Comparison of ENCODE assay signal across 8 cellular contexts in genomic region chr9:98108540-98109031, GRCh38. TPM values are rescaled to one million over a fixed set of nuclear protein-coding genes. Genes with fewer than 3 reads are reported as not detected.
DNase-seq lines count a peak whose midpoint lies in the region; ATAC-seq, FAIRE-seq and TF ChIP-seq lines count a peak whose summit lies in the region.

No MANE protein-coding gene starts in this region.

- FAIRE-seq in H54 (lab: Jason Lieb, UNC) = no peak

- CTCF ChIA-PET in CD8-positive, alpha-beta T cell (lab: Charles Lee) = interaction anchor here (0.7 to 2.8 kb wide), 7 partner anchors 11 to 186 kb away, joined by 3 to 12 read pairs (median 4); partner anchors contain the start of genes TRIM14 and TRMO
- CTCF ChIA-PET in MCF 10A (lab: Yijun Ruan, JAX) = interaction anchor here (0.6 to 1.5 kb wide), 7 partner anchors 8 to 649 kb away, joined by 3 to 8 read pairs (median 3); no protein-coding TSS in a partner anchor

- H3K9me3 Mint-ChIP-seq in CD8-positive, alpha-beta T cell = no peaks in the 10 kb centered on the region
- H3K9me3 Mint-ChIP-seq in central memory CD8-positive, alpha-beta T cell = no peaks in the 10 kb centered on the region
- H3K9me3 Mint-ChIP-seq in MCF 10A (ENCODE audit: unreplicated experiment) = no peaks in the 10 kb centered on the region

- H3K27me3 ChIP-seq in CD8-positive, alpha-beta T cell (ENCODE audit: insufficient read depth, low read length) = no peaks in the 10 kb centered on the region

- POLR2A ChIA-PET in CD8-positive, alpha-beta T cell (lab: Charles Lee) = interaction anchor here (0.9 to 3.8 kb wide), 7 partner anchors 10 to 187 kb away, joined by 3 to 37 read pairs (median 7); partner anchors contain the start of genes TBC1D2, TRIM14 and TRMO
- POLR2A ChIA-PET in MCF 10A (lab: Yijun Ruan, JAX) = interaction anchor here (1.1 kb wide), 1 partner anchor 10 kb away, joined by 4 read pairs; the partner anchor contains the start of gene TRIM14

- no peak for TF ChIP-seq CTCF in CD8-positive, alpha-beta T cell (IDR thresholded peaks at IDR 0.05)
- TF ChIP-seq CTCF in MCF 10A (IDR thresholded peaks at IDR 0.05; ENCODE audit: unreplicated experiment) = no peak

- no peak for TF ChIP-seq POLR2A in H54 (IDR thresholded peaks at IDR 0.05; ENCODE audit: low read depth, low read length)

- H3K27ac Mint-ChIP-seq in CD8-positive, alpha-beta T cell = peak overlapping the region; percentile 97
- H3K27ac Mint-ChIP-seq in central memory CD8-positive, alpha-beta T cell (ENCODE audit: low read depth) = peak overlapping the region; percentile 93
- H3K27ac Mint-ChIP-seq in MCF 10A (ENCODE audit: low read depth, unreplicated experiment) = no peak overlapping the region

- peaks cover 81% of the 10 kb centered on the region for H3K4me1 Mint-ChIP-seq in CD8-positive, alpha-beta T cell (ENCODE audit: low read depth)
- H3K4me1 Mint-ChIP-seq in central memory CD8-positive, alpha-beta T cell = peaks cover 78% of the 10 kb centered on the region
- no peaks in the 10 kb centered on the region for H3K4me1 Mint-ChIP-seq in MCF 10A (ENCODE audit: insufficient read depth, unreplicated experiment)

- H3K27me3 Mint-ChIP-seq in CD8-positive, alpha-beta T cell (ENCODE audit: low read depth) = no peaks in the 10 kb centered on the region
- no peaks in the 10 kb centered on the region for H3K27me3 Mint-ChIP-seq in central memory CD8-positive, alpha-beta T cell
- no peaks in the 10 kb centered on the region for H3K27me3 Mint-ChIP-seq in MCF 10A (ENCODE audit: insufficient read depth, unreplicated experiment)

- intact Hi-C loops in CD8-positive, alpha-beta T cell (cut with DNase I, micrococcal nuclease) = loop anchor here in 1 of 2 experiments (1.0 to 10.0 kb wide), 3 partner anchors 10 to 1716 kb away; partner anchors contain the start of genes NR4A3 and TGFBR1
- intact Hi-C loops in MCF 10A (cut with micrococcal nuclease) = no loop called here

- H3K36me3 Mint-ChIP-seq in CD8-positive, alpha-beta T cell = peaks cover 65% of the 10 kb centered on the region
- peaks cover 24% of the 10 kb centered on the region for H3K36me3 Mint-ChIP-seq in central memory CD8-positive, alpha-beta T cell (ENCODE audit: insufficient read depth)
- peaks cover 34% of the 10 kb centered on the region for H3K36me3 Mint-ChIP-seq in MCF 10A (ENCODE audit: insufficient read depth, unreplicated experiment)

- H3K27ac ChIP-seq in CD8-positive, alpha-beta T cell (ENCODE audit: low read depth, low read length) = peak overlapping the region; percentile 45

- H3K4me3 Mint-ChIP-seq in CD8-positive, alpha-beta T cell = peak overlapping the region; percentile 65
- peak overlapping the region; percentile 56 for H3K4me3 Mint-ChIP-seq in central memory CD8-positive, alpha-beta T cell
- H3K4me3 Mint-ChIP-seq in MCF 10A (ENCODE audit: unreplicated experiment) = no peak overlapping the region

- peaks cover 68% of the 10 kb centered on the region for H3K4me1 ChIP-seq in CD8-positive, alpha-beta T cell (ENCODE audit: insufficient read depth, low read length)

- DNase-seq in CD8-positive, alpha-beta T cell = peak in 4 of 7 experiments; percentile 30 to 62 (median 42)
- peak in 1 of 2 donors; percentile 51 for DNase-seq in central memory CD8-positive, alpha-beta T cell (ENCODE audit: low spot score in 2 of 2)
- DNase-seq in H54 (ENCODE audit: insufficient read length, low spot score) = no peak
- no peak for DNase-seq in HUDEP-2 (lab: John Stamatoyannopoulos, UW; ENCODE audit: unreplicated experiment in 76 of 76)
- DNase-seq in EL = no peak
- DNase-seq in MCF 10A (ENCODE audit: unreplicated experiment) = no peak

- no peaks in the 10 kb centered on the region for H3K9me3 ChIP-seq in CD8-positive, alpha-beta T cell (ENCODE audit: low read length)

- H3K4me3 ChIP-seq in CD8-positive, alpha-beta T cell (ENCODE audit: low read depth, low read length) = peak overlapping the region; percentile 17

- BruUV-seq in MCF 10A (replicated peaks; lab: Mats Ljungman, UMichigan) = no TSS peak

- no peaks in the 10 kb centered on the region for H3K36me3 ChIP-seq in CD8-positive, alpha-beta T cell (ENCODE audit: insufficient read depth, low read length)

- ATAC-seq in CD8-positive, alpha-beta T cell = peak; percentile 93
- ATAC-seq in GM19452 (IDR thresholded peaks at IDR 0.05; ENCODE audit: unreplicated experiment) (peak; percentile 70), HG03460 (IDR thresholded peaks at IDR 0.05; ENCODE audit: unreplicated experiment) (peak; percentile 61)
- ATAC-seq in central memory CD8-positive, alpha-beta T cell (replicated peaks; ENCODE audit: extremely low read depth, poor library complexity, severe bottlenecking) = peak; percentile 97

RNA-seq across cellular contexts. Expression of gene TRIM14, which starts 10.4 kb away (rescaled TPM):
- 10 to 100 TPM; 22.6 to 23.5 TPM for total RNA-seq in CD8-positive, alpha-beta T cell
- 15.8 and 17.9 TPM in 2 replicates for total RNA-seq in MCF 10A (2022)

RNA-seq across cellular contexts. Expression of gene NANS, which starts 52.1 kb away (rescaled TPM):
- 10 to 100 TPM; 84.6 to 92.5 TPM for total RNA-seq in CD8-positive, alpha-beta T cell
- 80.8 and 102 TPM in 2 replicates for total RNA-seq in MCF 10A (2022)

Comparison
In these comparisons a context has a peak if more than half of its experiments do, and no peak if none do; other contexts are left out.
1. DNase-seq: peak in CD8-positive, alpha-beta T cell (4 of 7); none in H54 (single experiment), HUDEP-2 (0 of 76), EL (single experiment) and MCF 10A (single experiment).
2. Peak in every context shown above with its lines, with median percentiles within 50 percentile points of each other: ATAC-seq.